ENCODE assay signal across 8 cellular contexts in genomic region chr1:35298464-35298863, GRCh38. TPM values are rescaled to one million over a fixed set of nuclear protein-coding genes. Genes with fewer than 3 reads are reported as not detected.
DNase-seq lines count a peak whose midpoint lies in the region; ATAC-seq and TF ChIP-seq lines count a peak whose summit lies in the region.

No MANE protein-coding gene starts in this region.

- ATAC-seq in HG02798 (IDR thresholded peaks at IDR 0.05; ENCODE audit: poor library complexity, unreplicated experiment) (peak; percentile 56), lower lobe of right lung (peak; percentile 76 to 78), HG02870 (IDR thresholded peaks at IDR 0.05; ENCODE audit: unreplicated experiment) (no peak)

- H3K9ac ChIP-seq in SK-N-SH: no peak overlapping the region

- TF ChIP-seq EP300 in SK-N-SH (IDR thresholded peaks at IDR 0.05; ENCODE audit: borderline replicate concordance in 1 of 2, low read depth in 1 of 2, low read length in 1 of 2): no peak

- DNase-seq in stimulated activated naive CD4-positive, alpha-beta T cell (lab: John Stamatoyannopoulos, UW): peak in 5 of 6 experiments; percentile 6 to 63 (median 38)
- DNase-seq in stimulated activated naive CD4-positive, alpha-beta T cell treated with Interleukin-2 at 50 U/mL for 16 hours (lab: John Stamatoyannopoulos, UW): no peak
- DNase-seq in SK-N-SH (peak; percentile 44), coronary artery (ENCODE audit: low spot score) (no peak), lower lobe of right lung (no peak), NCI-H187 treated with DMSO at 0.1 percent for 48 hours (lab: John Stamatoyannopoulos, UW) (no peak)

- no peak overlapping the region for H3K4me2 ChIP-seq in SK-N-SH

- peak; percentile 64 for TF ChIP-seq CTCF in SK-N-SH (IDR thresholded peaks at IDR 0.05)
- peak; percentile 15 for TF ChIP-seq CTCF in coronary artery (IDR thresholded peaks at IDR 0.05)
- peak; percentile 48 for TF ChIP-seq CTCF in lower lobe of right lung (IDR thresholded peaks at IDR 0.05)

- H4K20me1 ChIP-seq in SK-N-SH (ENCODE audit: insufficient read depth): peaks cover 13% of the 10 kb centered on the region; the same call in 1 of the 2 replicates

- no peak overlapping the region for H3K27ac ChIP-seq in SK-N-SH (ENCODE audit: low read depth in 2 of 2, low read length in 1 of 2)
- no peak overlapping the region for H3K27ac ChIP-seq in coronary artery
- no peak overlapping the region for H3K27ac ChIP-seq in lower lobe of right lung

- CTCF ChIA-PET in SK-N-SH (lab: Yijun Ruan, JAX): interaction anchor here (0.6 to 2.1 kb wide), 6 partner anchors 8 to 369 kb away, joined by 3 to 7 read pairs (median 4); partner anchors contain the start of gene DLGAP3

- peak; percentile 73 for TF ChIP-seq RAD21 in SK-N-SH (IDR thresholded peaks at IDR 0.05; ENCODE audit: low read length)

- no peaks in the 10 kb centered on the region for H3K4me1 ChIP-seq in SK-N-SH (ENCODE audit: control insufficient read depth in 1 of 2, insufficient read depth in 2 of 2, low read depth in 1 of 2, low read length in 1 of 2)
- peaks cover 6% of the 10 kb centered on the region for H3K4me1 ChIP-seq in lower lobe of right lung

- H3K9me3 ChIP-seq in SK-N-SH: no peaks in the 10 kb centered on the region
- no peaks in the 10 kb centered on the region for H3K9me3 ChIP-seq in lower lobe of right lung

- peaks cover 13 to 32% of the 10 kb centered on the region in 2 experiments for H3K36me3 ChIP-seq in SK-N-SH (replicated peaks in 1 of 2; ENCODE audit: control insufficient read depth in 1 of 2, insufficient read depth in 2 of 2, low read length in 1 of 2)
- peaks cover 22% of the 10 kb centered on the region for H3K36me3 ChIP-seq in lower lobe of right lung

- H3K79me2 ChIP-seq in SK-N-SH (ENCODE audit: insufficient read depth): peaks cover 89% of the 10 kb centered on the region

- H3F3A ChIP-seq in SK-N-SH (replicated peaks; ENCODE audit: insufficient read depth): peaks cover 6% of the 10 kb centered on the region

- H2AFZ ChIP-seq in SK-N-SH (ENCODE audit: low read depth): no peak overlapping the region

- H3K9me2 ChIP-seq in SK-N-SH: no peaks in the 10 kb centered on the region

- WGBS in SK-N-SH (ENCODE audit: low lambda C conversion rate): 63% methylated on average over 2 of the region's 2 CpGs

- POLR2A ChIA-PET in SK-N-SH (lab: Yijun Ruan, JAX): no interaction called here

- no peaks in the 10 kb centered on the region for H3K27me3 ChIP-seq in SK-N-SH (ENCODE audit: insufficient read depth)
- H3K27me3 ChIP-seq in lower lobe of right lung (ENCODE audit: low read depth): no peaks in the 10 kb centered on the region

- intact Hi-C loops in lower lobe of right lung (cut with DNase I): no loop called here

- H3K4me3 ChIP-seq in SK-N-SH (ENCODE audit: low read depth in 2 of 2, low read length in 1 of 2) (no peak overlapping the region), coronary artery (no peak overlapping the region), lower lobe of right lung (no peak overlapping the region)

TF ChIP-seq in SK-N-SH, 30 proteins besides CTCF, POLR2A, EP300 and RAD21:
- TF ChIP-seq SMC3 (IDR thresholded peaks at IDR 0.05; ENCODE audit: low read depth, low read length) (peak; percentile 27; the same call in 1 of the 2 replicates), EZH2phosphoT487 (IDR thresholded peaks at IDR 0.05; ENCODE audit: borderline replicate concordance, low read depth) (no peak), CHD2 (IDR thresholded peaks at IDR 0.05; ENCODE audit: low read length, partially characterized antibody) (no peak)

RNA-seq across cellular contexts. Expression of gene ZMYM4, which starts 30.0 kb away (rescaled TPM):
- polyA plus RNA-seq in SK-N-SH (2012; rRNA removed): 12.2 and 16.1 TPM in 2 replicates
- 16.6 and 16.9 TPM in 2 replicates for polyA plus RNA-seq in SK-N-SH (2012; cell fraction: cytosol; rRNA removed)
- 11.2 and 25.1 TPM in 2 replicates for polyA plus RNA-seq in SK-N-SH (2012; cell fraction: nucleus; rRNA removed)
- 48.4 TPM for total RNA-seq in lower lobe of right lung

Comparison
In these comparisons a context has a peak if more than half of its experiments do, and no peak if none do; other contexts are left out.
1. DNase-seq: peak in stimulated activated naive CD4-positive, alpha-beta T cell (5 of 6) and SK-N-SH (single experiment); none in stimulated activated naive CD4-positive, alpha-beta T cell treated with Interleukin-2 at 50 U/mL for 16 hours (single experiment), coronary artery (single experiment), lower lobe of right lung (single experiment) and NCI-H187 treated with DMSO at 0.1 percent for 48 hours (single experiment).
2. Peak in every context shown above with its lines, with median percentiles within 50 percentile points of each other: CTCF ChIP-seq.